1 cellular context compared by ENCODE assay signal in genomic region chr4:39458505-39459300, GRCh38.
A peak's percentile ranks its signal among the peaks of the same experiment; 100 is the strongest.
TF ChIP-seq lines count a peak whose summit lies in the region.

Gene LIAS (plus strand): TSS chr4:39459056. CDS start chr4:39459118, 62 bp downstream.
Gene RPL9 (minus strand): TSS chr4:39458922. CDS start chr4:39458439, 483 bp downstream.

TF ChIP-seq in K562, 482 proteins besides CTCF, POLR2A, EP300 and RAD21 (continued from another document):
- TF ChIP-seq ZNF384 (IDR thresholded peaks at IDR 0.05; ENCODE audit: low read depth, low read length) (no peak), POLR2G (IDR thresholded peaks at IDR 0.05; ENCODE audit: low read depth, low read length) (peak; percentile 93), SUPT5H (IDR thresholded peaks at IDR 0.05) (peak; percentile 99), E2F3 (CRISPR knock-in tag; IDR thresholded peaks at IDR 0.05) (0 out of 2 replicates have a peak, but pooled peaks have one; percentile 15), ZNF354B (CRISPR knock-in tag; IDR thresholded peaks at IDR 0.05) (no peak), PTBP1 (IDR thresholded peaks at IDR 0.05; ENCODE audit: low read depth, low read length) (0 out of 2 replicates have a peak, but pooled peaks have one; percentile 17), PHF8 (IDR thresholded peaks at IDR 0.05; ENCODE audit: borderline replicate concordance, low read length) (peak; percentile 97), E2F6 (IDR thresholded peaks at IDR 0.05; ENCODE audit: borderline replicate concordance in 1 of 2, extremely low read depth in 1 of 2, insufficient read depth in 1 of 2, insufficient read length in 1 of 2, low read depth in 1 of 2, low read length in 1 of 2, poor library complexity in 1 of 2, severe bottlenecking in 1 of 2) (peak in 1 of 2 experiments; percentile 18), DACH1 (IDR thresholded peaks at IDR 0.05; ENCODE audit: partially characterized antibody) (peak; percentile 16), MYBL2 (IDR thresholded peaks at IDR 0.05; ENCODE audit: low read depth) (peak; percentile 54; the same call in 1 of the 2 replicates), MYBL2 (CRISPR knock-in tag; IDR thresholded peaks at IDR 0.05; ENCODE audit: borderline replicate concordance) (no peak)
